Comparison of ENCODE assay signal across 37 cellular contexts in genomic region chr20:54860716-54861115, GRCh38.
"Had no signal": no experiment of that assay in that cellular context is flagged by ENCODE, and none has a peak within 500 bp of the region (broad histone marks: within the 10 kb centered on the region; RNA-seq: fewer than 3 reads in every experiment).

No MANE protein-coding gene starts in this region.

- DNase-seq: activated B cell treated with CpG ODN at 0.5 μM for 24 hours; activated CD4-positive, alpha-beta memory T cell treated with anti-CD3 and anti-CD28 coated beads for 36 hours; activated CD4-positive, alpha-beta T cell treated with anti-CD3 and anti-CD28 coated beads for 4 hours; activated CD4-positive, alpha-beta T cell treated with anti-CD3 and anti-CD28 coated beads, Interleukin-2, amount 10 ng/mL, durations not matched to agents 24 days and 14 days; activated CD4-positive, alpha-beta T cell treated with anti-CD3 and anti-CD28 coated beads, Interleukin-2, amount 50 U/mL, for 1 hour; activated CD4-positive, alpha-beta T cell treated with anti-CD3 and anti-CD28 coated beads, Interleukin-2, amount 50 U/mL, for 4 hours; activated CD4-positive, CD25-positive, alpha-beta regulatory T cell treated with anti-CD3 and anti-CD28 coated beads, Interleukin-2, amount 50 U/mL, for 72 hours; activated CD8-positive, alpha-beta memory T cell treated with anti-CD3 and anti-CD28 coated beads, Interleukin-2, amount 10 ng/mL, durations not matched to agents 7 days and 5 days; activated CD8-positive, alpha-beta memory T cell treated with anti-CD3 and anti-CD28 coated beads, Interleukin-2, amount 50 U/mL, for 48 hours; activated CD8-positive, alpha-beta T cell treated with anti-CD3 and anti-CD28 coated beads for 36 hours; activated effector memory CD4-positive, alpha-beta T cell treated with Interleukin-2 at 50 U/mL for 16 hours; activated gamma-delta T cell; activated naive CD4-positive, alpha-beta T cell treated with anti-CD3 and anti-CD28 coated beads, Interleukin-2, amount 10 ng/mL, durations not matched to agents 7 days and 5 days; activated naive CD4-positive, alpha-beta T cell treated with Interleukin-2 at 50 U/mL for 16 hours; activated naive CD8-positive, alpha-beta T cell treated with anti-CD3 and anti-CD28 coated beads, Interleukin-2, amount 10 ng/mL, durations not matched to agents 7 days and 5 days; activated naive CD8-positive, alpha-beta T cell treated with anti-CD3 and anti-CD28 coated beads, Interleukin-2, amount 50 U/mL, for 24 hours; activated T-cell treated with anti-CD3 and anti-CD28 coated beads, Interleukin-2, amount 50 U/mL, for 24 hours; activated T-cell treated with anti-CD3 and anti-CD28 coated beads, Interleukin-2, amount 50 U/mL, for 48 hours; amygdala; anterior cingulate cortex; caudate nucleus; cerebellar nuclear complex; T-helper 1 cell; T-helper 2 cell; T-helper 9 cell had no signal

- H3K9me3 ChIP-seq: ascending aorta had no signal

- H3K9me3 Mint-ChIP-seq: activated B cell treated with CpG ODN at 0.5 μM for 24 hours; activated naive CD4-positive, alpha-beta T cell treated with anti-CD3 and anti-CD28 coated beads, Interleukin-2, amount 50 U/mL, for 24 hours; activated naive CD8-positive, alpha-beta T cell treated with anti-CD3 and anti-CD28 coated beads, Interleukin-2, amount 10 ng/mL, durations not matched to agents 7 days and 5 days had no signal

- H3K36me3 ChIP-seq: ascending aorta, cardiac muscle cell had no signal

- H3K27ac ChIP-seq: ascending aorta, cardiac muscle cell, VCaP had no signal

- H3K4me1 Mint-ChIP-seq: activated B cell treated with CpG ODN at 0.5 μM for 24 hours; activated CD4-positive, alpha-beta T cell treated with anti-CD3 and anti-CD28 coated beads, Interleukin-2, amount 10 ng/mL, durations not matched to agents 24 days and 14 days; activated CD8-positive, alpha-beta memory T cell treated with anti-CD3 and anti-CD28 coated beads, Interleukin-2, amount 10 ng/mL, durations not matched to agents 7 days and 5 days; activated naive CD4-positive, alpha-beta T cell treated with anti-CD3 and anti-CD28 coated beads, Interleukin-2, amount 10 ng/mL, durations not matched to agents 7 days and 5 days; activated naive CD4-positive, alpha-beta T cell treated with anti-CD3 and anti-CD28 coated beads, Interleukin-2, amount 50 U/mL, for 24 hours; activated naive CD8-positive, alpha-beta T cell treated with anti-CD3 and anti-CD28 coated beads, Interleukin-2, amount 10 ng/mL, durations not matched to agents 7 days and 5 days; activated naive CD8-positive, alpha-beta T cell treated with anti-CD3 and anti-CD28 coated beads, Interleukin-2, amount 50 U/mL, for 24 hours; central memory CD8-positive, alpha-beta T cell had no signal

- FAIRE-seq: bronchial epithelial cell, TTC549 had no signal

- H3K27me3 Mint-ChIP-seq: activated B cell treated with CpG ODN at 0.5 μM for 24 hours; activated CD4-positive, alpha-beta memory T cell treated with anti-CD3 and anti-CD28 coated beads for 36 hours; activated CD4-positive, alpha-beta T cell treated with anti-CD3 and anti-CD28 coated beads, Interleukin-2, amount 10 ng/mL, durations not matched to agents 24 days and 14 days; activated CD8-positive, alpha-beta memory T cell treated with anti-CD3 and anti-CD28 coated beads, Interleukin-2, amount 10 ng/mL, durations not matched to agents 7 days and 5 days; activated CD8-positive, alpha-beta T cell treated with anti-CD3 and anti-CD28 coated beads for 36 hours; activated naive CD4-positive, alpha-beta T cell treated with anti-CD3 and anti-CD28 coated beads, Interleukin-2, amount 10 ng/mL, durations not matched to agents 7 days and 5 days; activated naive CD8-positive, alpha-beta T cell treated with anti-CD3 and anti-CD28 coated beads, Interleukin-2, amount 10 ng/mL, durations not matched to agents 7 days and 5 days; activated T-cell treated with anti-CD3 and anti-CD28 coated beads, Interleukin-2, amount 50 U/mL, for 24 hours; central memory CD8-positive, alpha-beta T cell had no signal

- H3K4me3 Mint-ChIP-seq: activated B cell treated with CpG ODN at 0.5 μM for 24 hours; activated CD4-positive, alpha-beta memory T cell treated with anti-CD3 and anti-CD28 coated beads for 36 hours; activated CD4-positive, alpha-beta T cell treated with anti-CD3 and anti-CD28 coated beads, Interleukin-2, amount 10 ng/mL, durations not matched to agents 24 days and 14 days; activated CD8-positive, alpha-beta memory T cell treated with anti-CD3 and anti-CD28 coated beads, Interleukin-2, amount 10 ng/mL, durations not matched to agents 7 days and 5 days; activated CD8-positive, alpha-beta T cell treated with anti-CD3 and anti-CD28 coated beads for 36 hours; activated naive CD4-positive, alpha-beta T cell treated with anti-CD3 and anti-CD28 coated beads, Interleukin-2, amount 10 ng/mL, durations not matched to agents 7 days and 5 days; activated naive CD4-positive, alpha-beta T cell treated with anti-CD3 and anti-CD28 coated beads, Interleukin-2, amount 50 U/mL, for 24 hours; activated naive CD8-positive, alpha-beta T cell; activated naive CD8-positive, alpha-beta T cell treated with anti-CD3 and anti-CD28 coated beads, Interleukin-2, amount 10 ng/mL, durations not matched to agents 7 days and 5 days; activated naive CD8-positive, alpha-beta T cell treated with anti-CD3 and anti-CD28 coated beads, Interleukin-2, amount 50 U/mL, for 24 hours; activated T-cell treated with anti-CD3 and anti-CD28 coated beads, Interleukin-2, amount 50 U/mL, for 24 hours; brain; central memory CD8-positive, alpha-beta T cell; T-helper 1 cell treated with Interleukin-12 subunit alpha and Interleukin-12 subunit beta and Interleukin-4 antibody, amounts not matched to agents 30 μg/mL and 1 μg/mL, for 36 hours; T-helper 2 cell treated with Interferon-gamma antibody and Interleukin-4, amounts not matched to agents 5 μg/mL and 100 μg/mL, for 36 hours had no signal

- H3K27ac Mint-ChIP-seq: activated B cell treated with CpG ODN at 0.5 μM for 24 hours; activated CD4-positive, alpha-beta memory T cell treated with anti-CD3 and anti-CD28 coated beads for 36 hours; activated CD4-positive, alpha-beta T cell treated with anti-CD3 and anti-CD28 coated beads, Interleukin-2, amount 10 ng/mL, durations not matched to agents 24 days and 14 days; activated CD8-positive, alpha-beta memory T cell treated with anti-CD3 and anti-CD28 coated beads, Interleukin-2, amount 10 ng/mL, durations not matched to agents 7 days and 5 days; activated CD8-positive, alpha-beta T cell treated with anti-CD3 and anti-CD28 coated beads for 36 hours; activated naive CD4-positive, alpha-beta T cell treated with anti-CD3 and anti-CD28 coated beads, Interleukin-2, amount 10 ng/mL, durations not matched to agents 7 days and 5 days; activated naive CD4-positive, alpha-beta T cell treated with anti-CD3 and anti-CD28 coated beads, Interleukin-2, amount 50 U/mL, for 24 hours; activated naive CD8-positive, alpha-beta T cell; activated naive CD8-positive, alpha-beta T cell treated with anti-CD3 and anti-CD28 coated beads, Interleukin-2, amount 10 ng/mL, durations not matched to agents 7 days and 5 days; activated naive CD8-positive, alpha-beta T cell treated with anti-CD3 and anti-CD28 coated beads, Interleukin-2, amount 50 U/mL, for 24 hours; activated T-cell treated with anti-CD3 and anti-CD28 coated beads, Interleukin-2, amount 50 U/mL, for 24 hours; activated T-helper 2 cell treated with anti-CD3 and anti-CD28 coated beads, Interferon-gamma antibody, Interleukin-2, Interleukin-4, amounts not matched to agents 10 μg/mL and 5 μg/mL and 100 μg/mL, durations not matched to agents 14 hours and 24 hours and 36 hours; brain; T-helper 1 cell treated with Interleukin-12 subunit alpha and Interleukin-12 subunit beta and Interleukin-4 antibody, amounts not matched to agents 30 μg/mL and 1 μg/mL, for 36 hours; T-helper 2 cell treated with Interferon-gamma antibody and Interleukin-4, amounts not matched to agents 5 μg/mL and 100 μg/mL, for 36 hours had no signal

- H3K36me3 Mint-ChIP-seq: activated CD4-positive, alpha-beta memory T cell treated with anti-CD3 and anti-CD28 coated beads for 36 hours; activated CD8-positive, alpha-beta memory T cell treated with anti-CD3 and anti-CD28 coated beads, Interleukin-2, amount 10 ng/mL, durations not matched to agents 7 days and 5 days; activated naive CD4-positive, alpha-beta T cell treated with anti-CD3 and anti-CD28 coated beads, Interleukin-2, amount 10 ng/mL, durations not matched to agents 7 days and 5 days; activated naive CD4-positive, alpha-beta T cell treated with anti-CD3 and anti-CD28 coated beads, Interleukin-2, amount 50 U/mL, for 24 hours; activated naive CD8-positive, alpha-beta T cell; activated naive CD8-positive, alpha-beta T cell treated with anti-CD3 and anti-CD28 coated beads, Interleukin-2, amount 10 ng/mL, durations not matched to agents 7 days and 5 days; brain had no signal

- H3K4me1 ChIP-seq: ascending aorta had no signal

- H3K4me3 ChIP-seq: ascending aorta, cardiac muscle cell had no signal

- H3K27me3 ChIP-seq: ascending aorta, cardiac muscle cell had no signal

- ATAC-seq: activated CD8-positive, alpha-beta memory T cell treated with anti-CD3 and anti-CD28 coated beads, Interleukin-2, amount 10 ng/mL, durations not matched to agents 7 days and 5 days; activated CD8-positive, alpha-beta T cell treated with anti-CD3 and anti-CD28 coated beads for 36 hours; activated naive CD8-positive, alpha-beta T cell treated with anti-CD3 and anti-CD28 coated beads, Interleukin-2, amount 50 U/mL, for 24 hours had no signal
